In genomic region chr7:159108491-159108890, GRCh38 we compare ENCODE assay signal across 21 cellular contexts. TPM values are rescaled to one million over a fixed set of nuclear protein-coding genes. Genes with fewer than 3 reads are reported as not detected.
"Had no signal": no experiment of that assay in that cellular context is flagged by ENCODE, and none has a peak within 500 bp of the region (broad histone marks: within the 10 kb centered on the region; RNA-seq: fewer than 3 reads in every experiment).

No MANE protein-coding gene starts in this region.

- H3K9me3 ChIP-seq: body of pancreas, colonic mucosa, heart left ventricle had no signal

- ATAC-seq: activated CD4-positive, alpha-beta T cell treated with anti-CD3 and anti-CD28 coated beads for 36 hours; body of pancreas; foreskin keratinocyte; heart left ventricle; naive thymus-derived CD8-positive, alpha-beta T cell; T-cell; WTC11 had no signal

- H3K36me3 ChIP-seq: colonic mucosa, heart left ventricle had no signal

- H3K4me1 ChIP-seq: colonic mucosa, foreskin keratinocyte had no signal

- H3K4me3 ChIP-seq: body of pancreas, colonic mucosa, heart left ventricle, SK-N-MC had no signal

- H3K27ac ChIP-seq: colonic mucosa, foreskin keratinocyte, SK-N-MC had no signal

- DNase-seq: activated CD4-positive, alpha-beta T cell treated with anti-CD3 and anti-CD28 coated beads for 36 hours; activated CD4-positive, alpha-beta T cell treated with anti-CD3 and anti-CD28 coated beads, Interleukin-2, amount 50 U/mL, for 48 hours; activated naive CD4-positive, alpha-beta T cell; activated naive CD8-positive, alpha-beta T cell treated with anti-CD3 and anti-CD28 coated beads for 36 hours; activated T-cell treated with anti-CD3 and anti-CD28 coated beads for 4 hours; amniotic stem cell; caudate nucleus; colonic mucosa; foreskin keratinocyte; kidney glomerular epithelial cell; mesenchymal stem cell; naive thymus-derived CD8-positive, alpha-beta T cell; occipital lobe; T-cell; trophoblast cell had no signal

- H3K27me3 ChIP-seq: body of pancreas, colonic mucosa, foreskin keratinocyte had no signal

RNA-seq across cellular contexts. Expression of gene VIPR2, which starts 36.2 kb away (rescaled TPM):
- total RNA-seq: activated naive CD8-positive, alpha-beta T cell treated with anti-CD3 and anti-CD28 coated beads for 36 hours; epithelial cell of proximal tubule; fibroblast of lung; foreskin keratinocyte had no signal
- polyA plus RNA-seq: fibroblast of lung, foreskin keratinocyte had no signal
